Comparison of ENCODE assay signal across 23 cellular contexts in genomic region chr3:60316121-60316783, GRCh38.
DNase-seq lines count a peak whose midpoint lies in the region; ATAC-seq and TF ChIP-seq lines count a peak whose summit lies in the region.
"Had no signal": no experiment of that assay in that cellular context is flagged by ENCODE, and none has a peak within 500 bp of the region (broad histone marks: within the 10 kb centered on the region; RNA-seq: fewer than 3 reads in every experiment).

No MANE protein-coding gene starts in this region.

- peaks cover 20% of the 10 kb centered on the region for H3K4me1 Mint-ChIP-seq in type B pancreatic cell (ENCODE audit: unreplicated experiment)
- H3K4me1 Mint-ChIP-seq: activated B cell treated with CpG ODN at 0.5 μM for 24 hours, neural progenitor cell had no signal

- peak overlapping the region; percentile 19 for H3K4me2 ChIP-seq in GM23248 (ENCODE audit: unreplicated experiment)
- H3K4me2 ChIP-seq: neural progenitor cell had no signal

- DNase-seq in GM23248, result peak; percentile 85
- no peak for DNase-seq in SK-N-MC (ENCODE audit: low read depth, low spot score)
- peak; percentile 63 for DNase-seq in fibroblast of mammary gland (ENCODE audit: low read depth)
- peak; percentile 67 for DNase-seq in renal cortical epithelial cell (ENCODE audit: low read depth)
- DNase-seq in type B pancreatic cell (ENCODE audit: extremely low spot score, unreplicated experiment), result no peak
- DNase-seq in NCI-H2196 treated with DMSO at 0.1 percent for 48 hours (lab: John Stamatoyannopoulos, UW; ENCODE audit: unreplicated experiment), result no peak
- DNase-seq in NCI-H1105 treated with DMSO at 0.1 percent for 48 hours (lab: John Stamatoyannopoulos, UW), result no peak
- DNase-seq: activated B cell treated with CpG ODN at 0.5 μM for 24 hours; activated CD4-positive, alpha-beta memory T cell treated with anti-CD3 and anti-CD28 coated beads for 36 hours; CD8-positive, alpha-beta memory T cell; foreskin keratinocyte; GOT3; lower lobe of right lung; NCI-H1417 treated with DMSO at 0.1 percent for 48 hours; NCI-H510A treated with DMSO at 0.1 percent for 48 hours; stimulated activated CD4-positive, alpha-beta T cell treated with anti-CD3 and anti-CD28 coated beads, Interleukin-4, amount 100 ng/mL, for 1 hour; stimulated activated naive CD4-positive, alpha-beta T cell treated with Interleukin-2 at 50 U/mL for 16 hours; T-helper 9 cell; tibial artery had no signal

- H3K9me3 ChIP-seq in GM23248 (ENCODE audit: low read depth), result no peaks in the 10 kb centered on the region
- no peaks in the 10 kb centered on the region for H3K9me3 ChIP-seq in SK-N-MC (ENCODE audit: low read depth, low read length)
- H3K9me3 ChIP-seq: lower lobe of right lung, tibial artery had no signal

- H3K36me3 Mint-ChIP-seq in type B pancreatic cell, result peaks cover 4% of the 10 kb centered on the region
- H3K36me3 Mint-ChIP-seq: activated CD4-positive, alpha-beta memory T cell treated with anti-CD3 and anti-CD28 coated beads for 36 hours; neural progenitor cell had no signal

- H3K27ac Mint-ChIP-seq in type B pancreatic cell, result no peak overlapping the region
- H3K27ac Mint-ChIP-seq: activated B cell treated with CpG ODN at 0.5 μM for 24 hours; activated CD4-positive, alpha-beta memory T cell treated with anti-CD3 and anti-CD28 coated beads for 36 hours; CD8-positive, alpha-beta memory T cell; neural progenitor cell; progenitor cell of endocrine pancreas had no signal

- H3K9ac ChIP-seq in GM23248, result no peak overlapping the region
- no peak overlapping the region for H3K9ac ChIP-seq in SK-N-MC (ENCODE audit: insufficient read length)
- H3K9ac ChIP-seq: neural progenitor cell had no signal

- H3K27me3 Mint-ChIP-seq in type B pancreatic cell, result peaks cover 3% of the 10 kb centered on the region
- H3K27me3 Mint-ChIP-seq: activated B cell treated with CpG ODN at 0.5 μM for 24 hours; activated CD4-positive, alpha-beta memory T cell treated with anti-CD3 and anti-CD28 coated beads for 36 hours; progenitor cell of endocrine pancreas had no signal

- H2AFZ ChIP-seq in GM23248, result no peak overlapping the region
- H2AFZ ChIP-seq: neural progenitor cell had no signal

- peaks cover 15% of the 10 kb centered on the region for H3K4me1 ChIP-seq in GM23248 (ENCODE audit: insufficient read depth)
- H3K4me1 ChIP-seq: foreskin keratinocyte, lower lobe of right lung, neural progenitor cell had no signal

- no peaks in the 10 kb centered on the region for H3K27me3 ChIP-seq in GM23248 (replicated peaks; ENCODE audit: insufficient read depth)
- H3K27me3 ChIP-seq: foreskin keratinocyte, neural progenitor cell, tibial artery had no signal

- H3K4me3 ChIP-seq in GM23248 (no peak overlapping the region), SK-N-MC (peak overlapping the region; percentile 30; the same call in 1 of the 2 replicates), fibroblast of mammary gland (ENCODE audit: control insufficient read depth, low read depth, low read length) (no peak overlapping the region)
- H3K4me3 ChIP-seq: lower lobe of right lung, neural progenitor cell, tibial artery had no signal

- no peaks in the 10 kb centered on the region for H4K20me1 ChIP-seq in GM23248 (ENCODE audit: insufficient read depth)

- H3K9me2 ChIP-seq in GM23248 (ENCODE audit: insufficient read depth), result no peaks in the 10 kb centered on the region

- TF ChIP-seq CTCF in fibroblast of mammary gland (conservative IDR thresholded peaks at IDR 0.05; ENCODE audit: control insufficient read depth, insufficient read depth, low read depth, low read length) (no peak), type B pancreatic cell (conservative IDR thresholded peaks at IDR 0.05) (no peak)

- H3K27ac ChIP-seq in GM23248, result no peak overlapping the region
- H3K27ac ChIP-seq in SK-N-MC, result peak overlapping the region; percentile 78; the same call in 1 of the 2 replicates
- H3K27ac ChIP-seq: foreskin keratinocyte, lower lobe of right lung, neural progenitor cell, RWPE1, tibial artery had no signal

- H3F3A ChIP-seq in GM23248 (ENCODE audit: insufficient read depth), result 0 out of 2 replicates have a peak, but pooled peaks cover 10% of the 10 kb centered on the region

- H3K79me2 ChIP-seq in GM23248 (ENCODE audit: insufficient read depth), result no peaks in the 10 kb centered on the region

- ATAC-seq in HG02981 (IDR thresholded peaks at IDR 0.05; ENCODE audit: unreplicated experiment), result no peak
- ATAC-seq: foreskin keratinocyte, lower lobe of right lung had no signal

- no peak overlapping the region for H3K4me3 Mint-ChIP-seq in type B pancreatic cell
- H3K4me3 Mint-ChIP-seq: activated B cell treated with CpG ODN at 0.5 μM for 24 hours; activated CD4-positive, alpha-beta memory T cell treated with anti-CD3 and anti-CD28 coated beads for 36 hours; CD8-positive, alpha-beta memory T cell; neural progenitor cell had no signal

- no peaks in the 10 kb centered on the region for H3K9me3 Mint-ChIP-seq in type B pancreatic cell
- H3K9me3 Mint-ChIP-seq: CD8-positive, alpha-beta memory T cell; neural progenitor cell had no signal

- in situ Hi-C loops in GM23248 (cut with MboI), result no loop called here

- H3K36me3 ChIP-seq in GM23248 (ENCODE audit: low read depth), result no peaks in the 10 kb centered on the region
- H3K36me3 ChIP-seq in SK-N-MC (ENCODE audit: insufficient read depth, low read length), result no peaks in the 10 kb centered on the region
- H3K36me3 ChIP-seq: lower lobe of right lung, neural progenitor cell, tibial artery had no signal

Comparison
In these comparisons a context has a peak if more than half of its experiments do, and no peak if none do; other contexts are left out.
1. DNase-seq: peak in GM23248 (single experiment), fibroblast of mammary gland (single experiment) and renal cortical epithelial cell (single experiment); none in SK-N-MC (single experiment), type B pancreatic cell (single experiment), NCI-H2196 treated with DMSO at 0.1 percent for 48 hours (single experiment) and NCI-H1105 treated with DMSO at 0.1 percent for 48 hours (single experiment).